ENCODE assay signal across 17 cellular contexts in the genomic region with DNA sequence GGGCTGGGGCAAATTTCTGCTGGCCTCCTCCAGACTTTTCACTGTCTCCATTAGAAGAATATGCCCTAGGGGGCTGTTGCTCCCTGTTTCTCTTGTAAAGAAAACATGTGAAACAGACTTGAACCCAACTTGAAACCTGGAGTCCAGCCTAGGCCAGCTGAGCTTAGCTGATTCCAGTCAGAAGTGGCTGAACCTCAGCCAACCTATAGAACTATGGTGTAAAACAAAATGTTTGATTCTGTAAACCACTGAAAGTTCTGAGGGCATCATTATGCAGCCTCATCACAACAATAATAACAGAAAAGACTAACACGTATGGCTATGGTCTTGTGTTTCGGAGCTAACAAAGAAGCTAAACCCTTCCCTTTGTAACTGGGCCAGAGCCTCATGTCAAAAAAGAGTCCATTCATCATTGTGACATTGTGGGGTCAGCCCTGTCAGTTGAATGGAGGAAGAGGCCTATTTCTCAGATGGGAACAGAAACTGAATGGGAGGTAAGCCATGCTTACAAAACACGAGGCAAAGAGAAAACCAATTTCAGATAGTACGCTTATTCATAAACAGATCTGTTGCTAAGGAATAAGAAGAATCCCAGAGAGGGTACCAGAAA. TPM values are rescaled to one million over a fixed set of nuclear protein-coding genes. Genes with fewer than 3 reads are reported as not detected.
DNase-seq lines count a peak whose midpoint lies in the region; ATAC-seq, FAIRE-seq and TF ChIP-seq lines count a peak whose summit lies in the region.
"Had no signal": no experiment of that assay in that cellular context is flagged by ENCODE, and none has a peak within 500 bp of the region (broad histone marks: within the 10 kb centered on the region; RNA-seq: fewer than 3 reads in every experiment).

No MANE protein-coding gene starts in this region.

- H3K4me1 ChIP-seq in GM12878 (ENCODE audit: control insufficient read depth, insufficient read depth, low read length) = peaks cover 45% of the 10 kb centered on the region
- H3K4me1 ChIP-seq: colonic mucosa, testis had no signal

- H4K20me1 ChIP-seq in GM12878 (ENCODE audit: control insufficient read depth, insufficient read depth) = no peaks in the 10 kb centered on the region

- in situ Hi-C loops in GM12878 (cut with MboI) = no loop called here

- no peaks in the 10 kb centered on the region for H3K36me3 ChIP-seq in GM12878 (ENCODE audit: control insufficient read depth in 2 of 2, insufficient read depth in 2 of 2, low read length in 1 of 2)
- H3K36me3 ChIP-seq: colonic mucosa had no signal

- POLR2A ChIA-PET in GM12878 (lab: Charles Lee) = interaction anchor here (0.6 to 1.4 kb wide), 3 partner anchors 11 to 32 kb away, joined by 3 to 6 read pairs (median 4); no protein-coding TSS in a partner anchor

- peak overlapping the region; percentile 26; the same call in 1 of the 2 replicates for H3K4me2 ChIP-seq in GM12878 (ENCODE audit: control insufficient read depth, insufficient read depth)

- no peaks in the 10 kb centered on the region for H3K9me3 ChIP-seq in GM12878 (replicated peaks; ENCODE audit: control insufficient read depth, insufficient read depth, low read length)
- H3K9me3 ChIP-seq: colonic mucosa, testis had no signal

- H3K4me3 ChIP-seq in GM12878 = no peak overlapping the region
- H3K4me3 ChIP-seq: colonic mucosa, testis had no signal

- peaks cover 72% of the 10 kb centered on the region for H3K36me3 Mint-ChIP-seq in stimulated activated memory B cell treated with anti-CD40 and anti-IgM and Interleukin-4, amounts not matched to agents 10 μg/mL and 1 μg/mL and 100 μg/mL, for 72 hours
- H3K36me3 Mint-ChIP-seq: natural killer cell had no signal

- H2AFZ ChIP-seq in GM12878 (ENCODE audit: control insufficient read depth, low read depth, low read length) = peak overlapping the region; percentile 13

- DNase-seq in GM12878 (ENCODE audit: low read depth, low spot score) = peak; percentile 27
- DNase-seq in retina = peak; percentile 65
- no peak for DNase-seq in DMS114 treated with DMSO at 0.1 percent for 48 hours (lab: John Stamatoyannopoulos, UW; ENCODE audit: unreplicated experiment)
- DNase-seq: colonic mucosa; DND-41; GOT3; natural killer cell; NCI-H2081 treated with DMSO at 0.1 percent for 48 hours; Right ventricle myocardium superior; stimulated activated CD4-positive, alpha-beta T cell treated with anti-CD3 and anti-CD28 coated beads, Interleukin-15, amount 100 ng/mL, for 24 hours; T1000; testis had no signal

- TF ChIP-seq RAD21 in GM12878 (IDR thresholded peaks at IDR 0.05; ENCODE audit: insufficient read depth, low read depth, low read length) = no peak

- TF ChIP-seq POLR2A in GM12878 (IDR thresholded peaks at IDR 0.05; ENCODE audit: low read depth, low read length) = no peak

- peak; percentile 33 for ATAC-seq in GM18870 (IDR thresholded peaks at IDR 0.05; ENCODE audit: unreplicated experiment)
- peak; percentile 50 for ATAC-seq in HG03097 (IDR thresholded peaks at IDR 0.05; ENCODE audit: low FRiP score, unreplicated experiment)
- peak; percentile 68 for ATAC-seq in GM12878
- ATAC-seq in HG02588 (IDR thresholded peaks at IDR 0.05; ENCODE audit: unreplicated experiment) = no peak
- no peak for ATAC-seq in stimulated activated memory B cell treated with anti-CD40 and anti-IgM and Interleukin-4, amounts not matched to agents 10 μg/mL and 1 μg/mL and 100 μg/mL, for 72 hours
- ATAC-seq: left lobe of liver, natural killer cell had no signal

- H3K27me3 Mint-ChIP-seq in stimulated activated memory B cell treated with anti-CD40 and anti-IgM and Interleukin-4, amounts not matched to agents 10 μg/mL and 1 μg/mL and 100 μg/mL, for 72 hours = no peaks in the 10 kb centered on the region

- FAIRE-seq in GM12878 (lab: Jason Lieb, UNC) = peak; percentile 83

- H3K4me3 Mint-ChIP-seq in stimulated activated memory B cell treated with anti-CD40 and anti-IgM and Interleukin-4, amounts not matched to agents 10 μg/mL and 1 μg/mL and 100 μg/mL, for 72 hours = no peak overlapping the region
- H3K4me3 Mint-ChIP-seq: natural killer cell had no signal

- TF ChIP-seq CTCF in GM12878 (IDR thresholded peaks at IDR 0.05 in 2 of 3, conservative IDR thresholded peaks at IDR 0.05 in 1 of 3; ENCODE audit: control insufficient read depth in 2 of 3, extremely low read depth in 1 of 3, insufficient read depth in 1 of 3, low read depth in 3 of 3, low read length in 3 of 3) = no peak

- H3K27ac ChIP-seq in GM12878 (ENCODE audit: control insufficient read depth, insufficient read depth) = peak overlapping the region; percentile 49
- H3K27ac ChIP-seq: colonic mucosa, testis had no signal

- H3K9me3 Mint-ChIP-seq in stimulated activated memory B cell treated with anti-CD40 and anti-IgM and Interleukin-4, amounts not matched to agents 10 μg/mL and 1 μg/mL and 100 μg/mL, for 72 hours = no peaks in the 10 kb centered on the region
- H3K9me3 Mint-ChIP-seq: natural killer cell had no signal

- intact Hi-C loops in GM12878 (cut with micrococcal nuclease; ENCODE audit: unreplicated experiment) = no loop called here

- RAD21 ChIA-PET in GM12878 (lab: Charles Lee; ENCODE audit: unreplicated experiment) = interaction anchor here (2.0 kb wide), 1 partner anchor 12 kb away, joined by 7 read pairs; no protein-coding TSS in a partner anchor

- peak overlapping the region; percentile 13; the same call in 1 of the 2 replicates for H3K9ac ChIP-seq in GM12878 (ENCODE audit: control insufficient read depth, insufficient read depth, low read length)

- CTCF ChIA-PET in GM12878 (lab: Yijun Ruan, JAX) = interaction anchor here (0.5 to 2.2 kb wide), 8 partner anchors 9 to 290 kb away, joined by 3 to 7 read pairs (median 4); no protein-coding TSS in a partner anchor

- no peak overlapping the region for H3K27ac Mint-ChIP-seq in stimulated activated memory B cell treated with anti-CD40 and anti-IgM and Interleukin-4, amounts not matched to agents 10 μg/mL and 1 μg/mL and 100 μg/mL, for 72 hours
- H3K27ac Mint-ChIP-seq: natural killer cell had no signal

- SMC1A ChIA-PET in GM12878 (lab: Charles Lee; ENCODE audit: uncharacterized antibody, unreplicated experiment) = interaction anchor here (0.6 to 1.2 kb wide), 2 partner anchors 67 to 577 kb away, joined by 3 to 4 read pairs; no protein-coding TSS in a partner anchor

- 0 out of 4 replicates have a peak, but pooled peaks of 1 of the 2 experiments have one; percentile 22 for TF ChIP-seq EP300 in GM12878 (IDR thresholded peaks at IDR 0.05; ENCODE audit: borderline replicate concordance in 1 of 2, control insufficient read depth in 1 of 2, low read depth in 2 of 2, low read length in 2 of 2)

- 57% methylated on average over 4 of the region's 4 CpGs for WGBS in GM12878 (ENCODE audit: insufficient coverage, insufficient replicate concordance, low lambda C conversion rate, missing lambda C conversion rate)

- H3K79me2 ChIP-seq in GM12878 (ENCODE audit: control insufficient read depth, insufficient read depth, low read length) = no peaks in the 10 kb centered on the region

- no TSS peak for BruUV-seq in GM12878 (replicated peaks; lab: Mats Ljungman, UMichigan)

- peaks cover 12% of the 10 kb centered on the region for H3K4me1 Mint-ChIP-seq in stimulated activated memory B cell treated with anti-CD40 and anti-IgM and Interleukin-4, amounts not matched to agents 10 μg/mL and 1 μg/mL and 100 μg/mL, for 72 hours

- no peaks in the 10 kb centered on the region for H3K27me3 ChIP-seq in GM12878 (replicated peaks in 1 of 2; ENCODE audit: control insufficient read depth in 2 of 2, insufficient read depth in 2 of 2, low read length in 1 of 2)
- H3K27me3 ChIP-seq: colonic mucosa, testis had no signal

RNA-seq across cellular contexts. Expression of a gene that starts 34.1 kb away (rescaled TPM):
- total RNA-seq in GM12878 (2013; cell fraction: nucleolus; rRNA removed) = 0.27 and 0.35 TPM in 2 replicates
- total RNA-seq in GM12878 (2014; rRNA removed) (0.34 and 0.82 TPM in 2 replicates), GM12878 (2014; rRNA removed; fragmentation: Illumina TruSeq; extraction: Trizol) (0.51 and 0.58 TPM in 2 replicates), GM12878 (2021) (0.35 and 0.59 TPM in 2 replicates)
- polyA plus RNA-seq in GM12878 (2011; ENCODE audit: low read depth) = 0.56 TPM
- polyA plus RNA-seq in GM12878 (2011; rRNA removed) (0.05 and 0.09 TPM in 2 replicates), GM12878 (2014; fragmentation: Illumina TruSeq; extraction: Trizol) (0.51 and 0.70 TPM in 2 replicates), GM12878 (2014; fragmentation: Nextera tagmentation; extraction: Ambion mirVana) (under 1 TPM; 0.03 to 0.16 TPM), GM12878 (2014; rRNA removed) (0.36 and 0.57 TPM in 2 replicates), GM12878 (2016; fragmentation: Nextera tagmentation; extraction: Ambion mirVana) (under 1 TPM; 0.67 to 0.82 TPM)
- polyA plus RNA-seq in GM12878 (2011; cell fraction: cytosol; rRNA removed) = 0.01 TPM in 1 of 2 replicates, not detected in the other
- polyA plus RNA-seq in GM12878 (2011; cell fraction: nucleus; rRNA removed) = 0.01 TPM in 1 of 2 replicates, not detected in the other
- polyA plus RNA-seq in GM12878 (2012) = 0.73 and 1.0 TPM in 2 replicates
- polyA minus RNA-seq in GM12878 (2011; rRNA and poly(A)+ RNA removed) = 0.05 TPM in 1 of 2 replicates, not detected in the other
- polyA minus RNA-seq in GM12878 (2011; cell fraction: cytosol; rRNA and poly(A)+ RNA removed) = 0.21 TPM in 1 of 2 replicates, not detected in the other
- 0.86 TPM in 1 of 2 replicates, not detected in the other for polyA minus RNA-seq in GM12878 (2011; cell fraction: nucleus; rRNA and poly(A)+ RNA removed)

Comparison
In these comparisons a context has a peak if more than half of its experiments do, and no peak if none do; other contexts are left out.
1. ATAC-seq: peak in GM18870 (single experiment), HG03097 (single experiment) and GM12878 (single experiment); none in HG02588 (single experiment) and stimulated activated memory B cell treated with anti-CD40 and anti-IgM and Interleukin-4, amounts not matched to agents 10 μg/mL and 1 μg/mL and 100 μg/mL, for 72 hours (single experiment).